In the genomic region with DNA sequence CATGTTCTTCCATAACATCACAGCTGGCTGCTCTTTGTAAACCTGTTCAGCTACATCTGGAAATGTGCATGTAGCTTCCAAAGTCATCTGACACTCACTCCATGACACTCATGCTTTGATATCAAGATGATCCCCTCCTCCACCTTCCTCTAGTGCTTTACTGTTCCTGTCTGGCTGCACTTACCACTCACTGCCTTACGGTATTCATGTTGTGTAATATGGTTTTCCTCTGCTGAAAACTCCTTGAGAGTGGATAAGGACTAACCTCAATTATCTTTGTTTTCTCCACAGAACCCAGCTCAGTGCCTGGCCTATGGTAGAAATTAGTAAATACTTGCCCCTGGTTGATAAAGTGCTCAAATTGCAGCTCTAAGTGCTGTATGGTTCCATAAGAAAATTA, we compare ENCODE assay signal across 12 cellular contexts.
DNase-seq lines count a peak whose midpoint lies in the region; ATAC-seq, FAIRE-seq and TF ChIP-seq lines count a peak whose summit lies in the region.
"Had no signal": no experiment of that assay in that cellular context is flagged by ENCODE, and none has a peak within 500 bp of the region (broad histone marks: within the 10 kb centered on the region; RNA-seq: fewer than 3 reads in every experiment).

No MANE protein-coding gene starts in this region.

- no peak overlapping the region for H4K5ac ChIP-seq in H1 (ENCODE audit: insufficient read length, low read depth, low read length)

- 0 out of 4 replicates have a peak, but pooled peaks cover 0 to 2% of the 10 kb centered on the region in 2 experiments for H3K9me3 ChIP-seq in H1 (ENCODE audit: insufficient read depth in 2 of 2, low read depth in 1 of 2, low read length in 1 of 2)
- H3K9me3 ChIP-seq in effector memory CD4-positive, alpha-beta T cell (ENCODE audit: control insufficient read depth, low read length), result no peaks in the 10 kb centered on the region
- H3K9me3 ChIP-seq: HAP-1 had no signal

- DNase-seq in GM19239 (ENCODE audit: insufficient read length, low spot score) (no peak), OCI-M1 (lab: John Stamatoyannopoulos, UW) (peak; percentile 57), H1 (ENCODE audit: low read depth in 1 of 2, low spot score in 2 of 2) (no peak), foreskin fibroblast (peak; percentile 3 to 8)
- no peak for DNase-seq in activated CD4-positive, alpha-beta T cell treated with anti-CD3 and anti-CD28 coated beads for 48 hours
- DNase-seq in effector memory CD4-positive, alpha-beta T cell, result no peak
- DNase-seq: Calu3; CD8-positive, alpha-beta T cell; GF-D8 had no signal

- no peak overlapping the region for H2AFZ ChIP-seq in H1 (ENCODE audit: low read length)

- H4K8ac ChIP-seq in H1 (ENCODE audit: extremely low read depth, insufficient read depth, low read length), result no peak overlapping the region

- no peak overlapping the region for H3K4me2 ChIP-seq in H1 (ENCODE audit: insufficient read depth in 1 of 2, low read depth in 2 of 2, low read length in 2 of 2)
- H3K4me2 ChIP-seq: BLaER1 treated with 17β-estradiol and CSF1 and Interleukin-3, amounts not matched to agents 10 nM and 100 nM had no signal

- no peaks in the 10 kb centered on the region for H3K4me1 ChIP-seq in H1 (replicated peaks in 1 of 4; ENCODE audit: control insufficient read depth in 3 of 4, insufficient read depth in 4 of 4, low read length in 3 of 4)
- H3K4me1 ChIP-seq in effector memory CD4-positive, alpha-beta T cell (ENCODE audit: control insufficient read depth, insufficient read depth, low read length, poor library complexity, severe bottlenecking), result no peaks in the 10 kb centered on the region
- H3K4me1 ChIP-seq: BLaER1 treated with 17β-estradiol and CSF1 and Interleukin-3, amounts not matched to agents 10 nM and 100 nM; HAP-1 had no signal

- no peak for TF ChIP-seq CTCF in H1 (IDR thresholded peaks at IDR 0.05; ENCODE audit: control extremely low read depth in 1 of 3, insufficient read depth in 1 of 3, low read depth in 1 of 3, low read length in 3 of 3)
- TF ChIP-seq CTCF in foreskin fibroblast (IDR thresholded peaks at IDR 0.05; ENCODE audit: low read depth, low read length), result no peak

- no peaks in the 10 kb centered on the region for H4K20me1 ChIP-seq in H1 (replicated peaks in 1 of 2; ENCODE audit: control insufficient read depth in 1 of 2, insufficient read depth in 2 of 2, low read length in 2 of 2)
- H4K20me1 ChIP-seq: BLaER1 treated with 17β-estradiol and CSF1 and Interleukin-3, amounts not matched to agents 10 nM and 100 nM had no signal

- H3K18ac ChIP-seq in H1 (ENCODE audit: extremely low read depth, low read length), result no peak overlapping the region

- CTCF ChIA-PET in H1 (lab: Charles Lee; ENCODE audit: partially characterized antibody), result interaction anchor here (0.7 to 1.3 kb wide), 2 partner anchors 26 to 36 kb away, joined by 3 to 4 read pairs; no protein-coding TSS in a partner anchor

- no peak for TF ChIP-seq POLR2A in H1 (IDR thresholded peaks at IDR 0.05; ENCODE audit: control extremely low read depth in 1 of 2, low read depth in 2 of 2, low read length in 2 of 2)

- H2AK5ac ChIP-seq in H1 (ENCODE audit: low read depth, low read length), result no peak overlapping the region

- no peak overlapping the region for H3K56ac ChIP-seq in H1 (replicated peaks; ENCODE audit: insufficient read length, low read depth, low read length)

- H3K27ac ChIP-seq in H1 (ENCODE audit: low read depth, low read length), result no peak overlapping the region
- no peak overlapping the region for H3K27ac ChIP-seq in effector memory CD4-positive, alpha-beta T cell (ENCODE audit: insufficient read depth, low read length, poor library complexity, severe bottlenecking)
- H3K27ac ChIP-seq: BLaER1 treated with 17β-estradiol and CSF1 and Interleukin-3, amounts not matched to agents 10 nM and 100 nM had no signal

- H3K79me2 ChIP-seq in H1 (ENCODE audit: control insufficient read depth in 1 of 2, insufficient read depth in 2 of 2, low read length in 2 of 2), result no peaks in the 10 kb centered on the region

- H3K27me3 ChIP-seq in H1 (replicated peaks in 1 of 4; ENCODE audit: control insufficient read depth in 3 of 4, extremely low read depth in 1 of 4, insufficient read depth in 3 of 4, low read length in 3 of 4), result peaks cover 0 to 1% (median 0%) of the 10 kb centered on the region in 4 experiments; a peak in 1 of 7 replicates
- H3K27me3 ChIP-seq in effector memory CD4-positive, alpha-beta T cell (replicated peaks; ENCODE audit: control insufficient read depth, insufficient read depth, low read length, poor library complexity, severe bottlenecking), result no peaks in the 10 kb centered on the region
- H3K27me3 ChIP-seq: BLaER1 treated with 17β-estradiol and CSF1 and Interleukin-3, amounts not matched to agents 10 nM and 100 nM had no signal

- no peak overlapping the region for H3K4me3 ChIP-seq in H1 (ENCODE audit: extremely low read depth in 1 of 4, insufficient read depth in 2 of 4, low read depth in 3 of 4, low read length in 4 of 4)
- no peak overlapping the region for H3K4me3 ChIP-seq in foreskin fibroblast (ENCODE audit: low read depth in 1 of 2, low read length in 2 of 2)
- H3K4me3 ChIP-seq in effector memory CD4-positive, alpha-beta T cell (ENCODE audit: insufficient read depth, low read depth, low read length, poor library complexity, severe bottlenecking), result no peak overlapping the region
- H3K4me3 ChIP-seq: BLaER1 treated with 17β-estradiol and CSF1 and Interleukin-3, amounts not matched to agents 10 nM and 100 nM; HAP-1 had no signal

- peak; percentile 11 for FAIRE-seq in GM19239 (lab: Jason Lieb, UNC)
- FAIRE-seq in H1 (lab: Jason Lieb, UNC), result no peak

- no peak for TF ChIP-seq EP300 in H1 (IDR thresholded peaks at IDR 0.05; ENCODE audit: borderline replicate concordance in 1 of 2, low read depth in 2 of 2, low read length in 2 of 2)

- no peak overlapping the region for H2BK5ac ChIP-seq in H1 (ENCODE audit: low read depth, low read length)

- 84% methylated on average over 1 of the region's 1 CpG; no CpG with 5 or more reads in 1 of the 2 experiments for WGBS in H1 (ENCODE audit: extremely low coverage in 1 of 2, insufficient coverage in 1 of 2, insufficient read length in 1 of 2, insufficient replicate concordance in 2 of 2, low coverage in 1 of 2, low lambda C conversion rate in 2 of 2, missing lambda C conversion rate in 1 of 2), 2 experiments

- H3K23me2 ChIP-seq in H1 (ENCODE audit: low read depth, low read length), result no peaks in the 10 kb centered on the region

- H3K36me3 ChIP-seq in H1 (ENCODE audit: control insufficient read depth in 2 of 4, insufficient read depth in 4 of 4, low read length in 3 of 4), result no peaks in the 10 kb centered on the region
- no peaks in the 10 kb centered on the region for H3K36me3 ChIP-seq in effector memory CD4-positive, alpha-beta T cell (ENCODE audit: control insufficient read depth, insufficient read depth, low read length)
- H3K36me3 ChIP-seq: BLaER1 treated with 17β-estradiol and CSF1 and Interleukin-3, amounts not matched to agents 10 nM and 100 nM; HAP-1 had no signal

- H3K23ac ChIP-seq in H1 (ENCODE audit: insufficient read length), result no peak overlapping the region

- 0 out of 2 replicates have a peak overlapping the region, but pooled peaks have one; percentile 72 for H2BK15ac ChIP-seq in H1 (ENCODE audit: low read length)

- H3K4ac ChIP-seq in H1 (replicated peaks; ENCODE audit: insufficient read length, low read depth, low read length), result no peak overlapping the region

- POLR2A ChIA-PET in H1 (lab: Charles Lee; ENCODE audit: partially characterized antibody), result no interaction called here

- TF ChIP-seq RAD21 in H1 (IDR thresholded peaks at IDR 0.05 in 1 of 2, conservative IDR thresholded peaks at IDR 0.05 in 1 of 2; ENCODE audit: low read depth in 2 of 2, low read length in 2 of 2), result no peak

- H2BK20ac ChIP-seq in H1 (ENCODE audit: low read length), result no peak overlapping the region

- no peak overlapping the region for H3K9ac ChIP-seq in H1 (replicated peaks in 1 of 4; ENCODE audit: extremely low read depth in 1 of 4, low read depth in 3 of 4, low read length in 3 of 4)
- H3K9ac ChIP-seq: BLaER1 treated with 17β-estradiol and CSF1 and Interleukin-3, amounts not matched to agents 10 nM and 100 nM had no signal

- no peaks in the 10 kb centered on the region for H3K79me1 ChIP-seq in H1 (ENCODE audit: low read depth, low read length)

- no peak for ATAC-seq in HG03196 (IDR thresholded peaks at IDR 0.05; ENCODE audit: unreplicated experiment)
- ATAC-seq: CD8-positive, alpha-beta T cell had no signal

- no peak overlapping the region for H2BK12ac ChIP-seq in H1 (ENCODE audit: low read depth, low read length)

- H2BK120ac ChIP-seq in H1 (replicated peaks; ENCODE audit: low read depth, low read length), result no peak overlapping the region

- H3K14ac ChIP-seq in H1 (ENCODE audit: insufficient read length), result no peak overlapping the region

- no peak overlapping the region for H4K91ac ChIP-seq in H1 (replicated peaks; ENCODE audit: insufficient read length, low read length)

TF ChIP-seq in H1, 55 proteins besides CTCF, POLR2A, EP300 and RAD21 (continues in another document):
- no peak for TF ChIP-seq GTF2F1 (IDR thresholded peaks at IDR 0.05; ENCODE audit: borderline replicate concordance, low read depth, low read length)
- no peak for TF ChIP-seq TBP (IDR thresholded peaks at IDR 0.05; ENCODE audit: low read depth, low read length)
- no peak for TF ChIP-seq PHF8 (conservative IDR thresholded peaks at IDR 0.05; ENCODE audit: low read depth, low read length)
- no peak for TF ChIP-seq SIN3A (conservative IDR thresholded peaks at IDR 0.05 in 1 of 2, IDR thresholded peaks at IDR 0.05 in 1 of 2; ENCODE audit: low read depth in 1 of 2, low read length in 2 of 2)
- TF ChIP-seq NRF1 (IDR thresholded peaks at IDR 0.05; ENCODE audit: low read depth, low read length), result no peak
- TF ChIP-seq SP4 (IDR thresholded peaks at IDR 0.05; ENCODE audit: low read length), result no peak
- no peak for TF ChIP-seq CTBP2 (IDR thresholded peaks at IDR 0.05; ENCODE audit: borderline replicate concordance, insufficient read depth, insufficient read length, low read length)
- no peak for TF ChIP-seq SP1 (IDR thresholded peaks at IDR 0.05; ENCODE audit: low read depth, low read length)
- TF ChIP-seq CBX8 (IDR thresholded peaks at IDR 0.05; ENCODE audit: borderline replicate concordance, low read depth, low read length), result no peak
- TF ChIP-seq, protein P1, sequence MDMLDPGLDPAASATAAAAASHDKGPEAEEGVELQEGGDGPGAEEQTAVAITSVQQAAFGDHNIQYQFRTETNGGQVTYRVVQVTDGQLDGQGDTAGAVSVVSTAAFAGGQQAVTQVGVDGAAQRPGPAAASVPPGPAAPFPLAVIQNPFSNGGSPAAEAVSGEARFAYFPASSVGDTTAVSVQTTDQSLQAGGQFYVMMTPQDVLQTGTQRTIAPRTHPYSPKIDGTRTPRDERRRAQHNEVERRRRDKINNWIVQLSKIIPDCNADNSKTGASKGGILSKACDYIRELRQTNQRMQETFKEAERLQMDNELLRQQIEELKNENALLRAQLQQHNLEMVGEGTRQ (IDR thresholded peaks at IDR 0.05; ENCODE audit: low read length), result no peak
- no peak for TF ChIP-seq JUND (IDR thresholded peaks at IDR 0.05; ENCODE audit: low read length)
- no peak for TF ChIP-seq BRCA1 (IDR thresholded peaks at IDR 0.05; ENCODE audit: low read depth, low read length)
- no peak for TF ChIP-seq HDAC6 (IDR thresholded peaks at IDR 0.05; ENCODE audit: low read depth, low read length)

Comparison
In these comparisons a context has a peak if more than half of its experiments do, and no peak if none do; other contexts are left out.
1. DNase-seq: peak in OCI-M1 (single experiment) and foreskin fibroblast (2 of 2); none in GM19239 (single experiment), H1 (0 of 2), activated CD4-positive, alpha-beta T cell treated with anti-CD3 and anti-CD28 coated beads for 48 hours (single experiment) and effector memory CD4-positive, alpha-beta T cell (0 of 3).